ENCODE assay signal across 24 cellular contexts in genomic region chr22:39594411-39594810, GRCh38. TPM values are rescaled to one million over a fixed set of nuclear protein-coding genes. Genes with fewer than 3 reads are reported as not detected.
"Had no signal": no experiment of that assay in that cellular context is flagged by ENCODE, and none has a peak within 500 bp of the region (broad histone marks: within the 10 kb centered on the region; RNA-seq: fewer than 3 reads in every experiment).

No MANE protein-coding gene starts in this region.

- H3K36me3 Mint-ChIP-seq: activated CD8-positive, alpha-beta memory T cell treated with anti-CD3 and anti-CD28 coated beads, Interleukin-2, amount 10 ng/mL, durations not matched to agents 7 days and 5 days; activated naive CD8-positive, alpha-beta T cell; T-cell had no signal

- DNase-seq: activated B cell treated with CpG ODN at 0.5 μM for 24 hours; activated CD4-positive, alpha-beta T cell treated with anti-CD3 and anti-CD28 coated beads for 1 hour; activated CD4-positive, alpha-beta T cell treated with anti-CD3 and anti-CD28 coated beads, Interleukin-2, amount 10 ng/mL, durations not matched to agents 24 days and 14 days; activated CD4-positive, alpha-beta T cell treated with anti-CD3 and anti-CD28 coated beads, Interleukin-2, amount 50 U/mL, for 48 hours; activated CD8-positive, alpha-beta memory T cell treated with anti-CD3 and anti-CD28 coated beads, Interleukin-2, amount 10 ng/mL, durations not matched to agents 7 days and 5 days; activated effector memory CD4-positive, alpha-beta T cell treated with Interleukin-2 at 50 U/mL for 16 hours; activated naive CD4-positive, alpha-beta T cell; activated T-cell treated with anti-CD3 and anti-CD28 coated beads, Interleukin-2, amount 50 U/mL, for 24 hours; anterior cingulate cortex; cerebellar nuclear complex; MM.1S; NCI-H1105; NCI-H146; NCI-H187 treated with DMSO at 0.1 percent for 48 hours; NCI-H2081 treated with DMSO at 0.1 percent for 48 hours; NCI-H82; SIG-M5; T-cell; T-helper 2 cell; T1000 had no signal

- H3K27ac Mint-ChIP-seq: activated B cell treated with CpG ODN at 0.5 μM for 24 hours; activated CD4-positive, alpha-beta T cell treated with anti-CD3 and anti-CD28 coated beads, Interleukin-2, amount 10 ng/mL, durations not matched to agents 24 days and 14 days; activated CD8-positive, alpha-beta memory T cell treated with anti-CD3 and anti-CD28 coated beads, Interleukin-2, amount 10 ng/mL, durations not matched to agents 7 days and 5 days; activated naive CD8-positive, alpha-beta T cell; activated T-cell treated with anti-CD3 and anti-CD28 coated beads, Interleukin-2, amount 50 U/mL, for 24 hours; activated T-helper 1 cell treated with anti-CD3 and anti-CD28 coated beads, Interleukin-12 subunit alpha, Interleukin-12 subunit beta, Interleukin-2, Interleukin-4 antibody, amounts not matched to agents 30 ng/mL and 10 ng/mL and 1 ng/mL, durations not matched to agents 14 hours and 24 hours and 36 hours; T-cell had no signal

- H3K4me3 ChIP-seq: SK-N-MC had no signal

- H3K27me3 Mint-ChIP-seq: activated naive CD8-positive, alpha-beta T cell had no signal

- H3K4me3 Mint-ChIP-seq: activated B cell treated with CpG ODN at 0.5 μM for 24 hours; activated CD4-positive, alpha-beta T cell treated with anti-CD3 and anti-CD28 coated beads, Interleukin-2, amount 10 ng/mL, durations not matched to agents 24 days and 14 days; activated CD8-positive, alpha-beta memory T cell treated with anti-CD3 and anti-CD28 coated beads, Interleukin-2, amount 10 ng/mL, durations not matched to agents 7 days and 5 days; activated naive CD8-positive, alpha-beta T cell; activated T-cell treated with anti-CD3 and anti-CD28 coated beads, Interleukin-2, amount 50 U/mL, for 24 hours; activated T-helper 1 cell treated with anti-CD3 and anti-CD28 coated beads, Interleukin-12 subunit alpha, Interleukin-12 subunit beta, Interleukin-2, Interleukin-4 antibody, amounts not matched to agents 30 ng/mL and 10 ng/mL and 1 ng/mL, durations not matched to agents 14 hours and 24 hours and 36 hours; T-cell had no signal

- H3K27ac ChIP-seq: SK-N-MC had no signal

- ATAC-seq: activated CD8-positive, alpha-beta memory T cell treated with anti-CD3 and anti-CD28 coated beads, Interleukin-2, amount 10 ng/mL, durations not matched to agents 7 days and 5 days; T-cell had no signal

- H3K9me3 Mint-ChIP-seq: activated B cell treated with CpG ODN at 0.5 μM for 24 hours; activated CD4-positive, alpha-beta T cell treated with anti-CD3 and anti-CD28 coated beads, Interleukin-2, amount 10 ng/mL, durations not matched to agents 24 days and 14 days; activated T-cell treated with anti-CD3 and anti-CD28 coated beads, Interleukin-2, amount 50 U/mL, for 24 hours; activated T-helper 1 cell treated with anti-CD3 and anti-CD28 coated beads, Interleukin-12 subunit alpha, Interleukin-12 subunit beta, Interleukin-2, Interleukin-4 antibody, amounts not matched to agents 30 ng/mL and 10 ng/mL and 1 ng/mL, durations not matched to agents 14 hours and 24 hours and 36 hours; T-cell had no signal

RNA-seq across cellular contexts. Expression of gene CACNA1I, which starts 23.9 kb away (rescaled TPM):
- total RNA-seq: activated B cell treated with CpG ODN at 0.5 μM for 24 hours, RPMI7951 had no signal
